Comparison of ENCODE assay signal across 20 cellular contexts in the genomic region with DNA sequence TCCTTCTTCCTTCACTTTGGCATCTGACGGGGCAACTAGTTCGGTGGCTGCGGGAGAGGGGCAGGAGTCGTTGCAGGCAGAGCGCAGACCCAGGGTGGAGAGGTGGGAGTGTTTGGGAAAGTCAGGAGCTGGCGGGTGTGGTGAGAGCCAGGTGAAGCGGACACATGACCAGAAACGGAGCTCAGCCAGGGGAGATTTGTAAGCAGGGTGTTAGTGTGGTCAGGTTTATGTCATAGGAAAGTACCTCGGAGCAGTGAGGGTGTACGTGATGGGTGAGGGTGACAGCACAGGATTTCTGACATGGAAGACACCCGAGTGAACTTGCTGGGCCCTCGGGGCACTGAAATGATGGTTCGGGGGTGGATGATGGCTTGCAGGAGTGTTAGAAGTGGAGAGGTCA.
DNase-seq lines count a peak whose midpoint lies in the region; ATAC-seq and TF ChIP-seq lines count a peak whose summit lies in the region.
"Had no signal": no experiment of that assay in that cellular context is flagged by ENCODE, and none has a peak within 500 bp of the region (broad histone marks: within the 10 kb centered on the region; RNA-seq: fewer than 3 reads in every experiment).

No MANE protein-coding gene starts in this region.

- peak overlapping the region; percentile 99 for H3K18ac ChIP-seq in trophoblast cell (ENCODE audit: low read length)

- H3K79me2 ChIP-seq in trophoblast cell (ENCODE audit: control insufficient read depth, insufficient read depth, low read length, poor library complexity) = peaks cover 32% of the 10 kb centered on the region

- TF ChIP-seq CTCF in GM12865 (IDR thresholded peaks at IDR 0.05; ENCODE audit: insufficient read depth, low read depth, low read length, missing control alignments) = no peak

- no peak overlapping the region for H3K4me2 ChIP-seq in trophoblast cell (ENCODE audit: low read length)

- H3K4ac ChIP-seq in trophoblast cell (ENCODE audit: low read depth, low read length) = peak overlapping the region; percentile 87

- peak overlapping the region; percentile 10 for H3K9ac ChIP-seq in trophoblast cell (ENCODE audit: low read length)

- H3K4me1 ChIP-seq in trophoblast cell (ENCODE audit: control insufficient read depth in 1 of 2, insufficient read depth in 2 of 2, low read length in 2 of 2) = peaks cover 41 to 55% of the 10 kb centered on the region in 2 experiments

- H4K91ac ChIP-seq in trophoblast cell (ENCODE audit: low read depth, low read length) = peak overlapping the region; percentile 100

- H3K23ac ChIP-seq in trophoblast cell (ENCODE audit: low read length) = no peak overlapping the region

- H3K27ac ChIP-seq in trophoblast cell (ENCODE audit: low read depth, low read length) (peak overlapping the region; percentile 99), substantia nigra (ENCODE audit: low read depth, low read length, poor library complexity, severe bottlenecking) (no peak overlapping the region)
- H3K27ac ChIP-seq: C4-2B had no signal

- H3K14ac ChIP-seq in trophoblast cell (ENCODE audit: low read length) = peak overlapping the region; percentile 96

- H2BK5ac ChIP-seq in trophoblast cell (ENCODE audit: low read depth, low read length, poor library complexity) = peak overlapping the region; percentile 97

- H3K79me1 ChIP-seq in trophoblast cell (ENCODE audit: low read length) = peaks cover 80% of the 10 kb centered on the region

- peak overlapping the region; percentile 97 for H2BK12ac ChIP-seq in trophoblast cell (ENCODE audit: low read length)

- peak overlapping the region; percentile 97 for H2BK120ac ChIP-seq in trophoblast cell (ENCODE audit: insufficient read depth, low read length, poor library complexity)

- no peak overlapping the region for H4K12ac ChIP-seq in trophoblast cell (ENCODE audit: low read depth, low read length)

- peak overlapping the region; percentile 93 for H4K8ac ChIP-seq in trophoblast cell (ENCODE audit: low read depth, low read length)

- WGBS in trophoblast cell (ENCODE audit: extremely low coverage, insufficient coverage, insufficient read length) = no CpG with 5 or more reads among the region's 13 CpGs

- H3K4me3 ChIP-seq in GM12865 (ENCODE audit: low read depth, low read length) (no peak overlapping the region), trophoblast cell (ENCODE audit: low read depth, low read length) (no peak overlapping the region)

- peak; percentile 58 for ATAC-seq in GM21717 (IDR thresholded peaks at IDR 0.05; ENCODE audit: unreplicated experiment)
- ATAC-seq in GM21381 (IDR thresholded peaks at IDR 0.05; ENCODE audit: unreplicated experiment) = no peak

- peak overlapping the region; percentile 59 for H2AFZ ChIP-seq in trophoblast cell (ENCODE audit: insufficient read depth, low read length, poor library complexity)

- DNase-seq in GM12865 (ENCODE audit: low read depth) (peak; percentile 57), islet precursor cell (peak; percentile 68), trophoblast cell (peak; percentile 25 to 31), substantia nigra (lab: John Stamatoyannopoulos, UW) (no peak), GM03348 (ENCODE audit: low spot score) (no peak), SW480 (ENCODE audit: low spot score) (no peak)
- DNase-seq: ACHN, AML-193, DMS79 treated with DMSO at 0.1 percent for 48 hours, KG1, NCI-H1105 treated with DMSO at 0.1 percent for 48 hours, NCI-H187, NCI-H2107, NCI-H510A, NCI-H774, OCI-M1, SIG-M5 had no signal

- peaks cover 32 to 34% of the 10 kb centered on the region in 2 experiments for H3K36me3 ChIP-seq in trophoblast cell (ENCODE audit: control insufficient read depth in 1 of 2, insufficient read depth in 2 of 2, low read length in 2 of 2)

- no peaks in the 10 kb centered on the region for H3K27me3 ChIP-seq in trophoblast cell (ENCODE audit: insufficient read depth, low read length)

- peak overlapping the region; percentile 99 for H2AK5ac ChIP-seq in trophoblast cell (ENCODE audit: low read length)

- H3K9me3 ChIP-seq in trophoblast cell (ENCODE audit: insufficient read depth, low read depth, low read length) = no peaks in the 10 kb centered on the region

Comparison
In these comparisons a context has a peak if more than half of its experiments do, and no peak if none do; other contexts are left out.
1. DNase-seq: peak in GM12865 (single experiment), islet precursor cell (single experiment) and trophoblast cell (2 of 2); none in substantia nigra (0 of 49), GM03348 (single experiment) and SW480 (single experiment).